In genomic region chr15:22981336-22981840, GRCh38 we compare ENCODE assay signal across 1 cellular context.
TF ChIP-seq lines count a peak whose summit lies in the region.

No MANE protein-coding gene starts in this region.

TF ChIP-seq in HepG2, 621 proteins besides CTCF, POLR2A, EP300 and RAD21:
- TF ChIP-seq KAT7 (CRISPR knock-in tag; IDR thresholded peaks at IDR 0.05; ENCODE audit: borderline replicate concordance) (no peak), ZUFSP (CRISPR knock-in tag; IDR thresholded peaks at IDR 0.05; ENCODE audit: borderline replicate concordance) (no peak), ATF3 (CRISPR knock-in tag; IDR thresholded peaks at IDR 0.05) (no peak), ZNF567 (CRISPR knock-in tag; IDR thresholded peaks at IDR 0.05; ENCODE audit: borderline replicate concordance) (no peak), ZSCAN29 (CRISPR knock-in tag; conservative IDR thresholded peaks at IDR 0.05) (no peak)
